ENCODE assay signal across 1 cellular context in the genomic region with DNA sequence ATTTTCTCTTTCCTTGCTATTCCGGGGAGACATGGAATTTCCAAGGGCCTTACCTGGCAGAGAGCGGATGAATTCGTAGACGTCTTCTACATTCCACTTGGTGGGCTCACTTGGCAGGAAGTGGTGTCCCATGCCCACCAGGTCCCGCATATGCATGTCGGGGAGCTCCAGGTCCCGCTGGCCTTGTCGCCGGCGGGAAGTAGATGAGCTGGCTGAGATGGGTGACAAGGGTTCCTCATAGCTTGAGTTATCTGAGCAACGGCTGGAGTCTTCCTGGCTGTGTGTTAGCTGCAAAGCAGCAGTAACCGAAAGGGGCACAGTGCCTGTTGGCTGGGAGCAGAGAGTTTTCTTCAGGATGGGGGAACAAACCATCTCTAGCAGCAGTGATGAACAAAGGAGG.
TF ChIP-seq lines count a peak whose summit lies in the region.

No MANE protein-coding gene starts in this region.

TF ChIP-seq in IMR-90, 13 proteins besides CTCF, POLR2A, EP300 and RAD21:
- TF ChIP-seq CEBPB (IDR thresholded peaks at IDR 0.05; ENCODE audit: low read depth, low read length) (no peak), MXI1 (IDR thresholded peaks at IDR 0.05; ENCODE audit: borderline replicate concordance, low read depth, low read length) (no peak), RFX5 (IDR thresholded peaks at IDR 0.05; ENCODE audit: low read depth, low read length) (no peak), MAZ (IDR thresholded peaks at IDR 0.05; ENCODE audit: borderline replicate concordance, low read depth, low read length) (no peak), NFE2L2 (IDR thresholded peaks at IDR 0.05; ENCODE audit: low read depth, low read length) (no peak), RCOR1 (IDR thresholded peaks at IDR 0.05; ENCODE audit: insufficient replicate concordance, low read length) (no peak), BHLHE40 (IDR thresholded peaks at IDR 0.05; ENCODE audit: low read depth, low read length) (no peak), USF2 (IDR thresholded peaks at IDR 0.05; ENCODE audit: low read depth, low read length) (no peak), CHD1 (IDR thresholded peaks at IDR 0.05; ENCODE audit: low read depth, low read length) (no peak), ELK1 (IDR thresholded peaks at IDR 0.05; ENCODE audit: borderline replicate concordance, low read depth, low read length) (no peak)
TF ChIP-seq in IMR-90: peak in this region for 0.
